Comparison of ENCODE assay signal across 1 cellular context in the genomic region with DNA sequence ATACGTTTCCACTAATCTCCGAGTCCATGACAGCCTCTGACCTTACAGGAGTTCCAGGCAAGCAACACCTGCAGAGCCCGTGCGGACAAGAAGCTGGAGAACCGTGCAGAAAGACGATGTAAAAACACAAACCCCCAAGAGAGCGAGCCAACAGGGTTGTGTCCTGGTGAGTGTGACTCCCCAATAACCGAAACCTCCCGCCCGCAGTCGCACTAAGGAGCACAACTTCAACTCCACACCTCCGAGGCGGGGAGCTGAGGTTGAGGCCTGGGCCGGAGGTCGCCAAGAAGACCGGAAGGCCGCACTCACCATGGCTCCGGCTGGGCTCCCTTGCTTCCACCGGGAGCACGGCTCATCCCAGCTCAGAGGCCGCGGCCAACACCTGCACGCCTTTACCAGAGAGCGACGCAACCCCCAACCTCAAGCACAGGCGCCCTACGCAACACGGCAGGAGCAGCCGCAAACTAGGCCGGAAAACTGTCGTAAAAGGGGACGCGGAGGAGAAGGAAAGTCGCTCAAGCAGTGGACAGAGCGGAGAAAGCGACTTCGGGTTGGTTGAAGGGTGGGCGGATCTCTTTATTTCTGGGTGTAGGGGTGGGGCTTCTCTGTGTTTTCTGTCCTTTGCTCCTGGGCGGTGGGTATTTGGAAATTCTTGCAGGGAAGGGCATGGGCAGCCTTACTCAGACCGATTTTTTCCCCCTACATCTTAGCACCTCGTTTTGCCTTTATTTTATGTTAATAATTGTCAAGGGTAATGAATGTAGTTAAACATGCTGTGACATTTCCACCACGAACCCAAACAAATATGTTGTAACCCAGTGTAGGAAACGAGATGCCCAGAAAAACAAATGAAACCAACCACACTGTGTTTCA.
TF ChIP-seq lines count a peak whose summit lies in the region.

A gene (minus strand): TSS at position 446 of the 873 bp plus-strand sequence. CDS start 134 bp downstream, at position 312.

TF ChIP-seq in liver, 16 proteins besides CTCF, POLR2A, EP300 and RAD21 (continued from another document):
- TF ChIP-seq FOXA1 (IDR thresholded peaks at IDR 0.05) (peak; percentile 72), EGR1 (IDR thresholded peaks at IDR 0.05; ENCODE audit: low read depth in 2 of 2) (peak in 1 of 2 donors; percentile 62), HNF4G (IDR thresholded peaks at IDR 0.05) (peak; percentile 72)
